In genomic region chr15:89751748-89752147, GRCh38 we compare ENCODE assay signal across 2 cellular contexts.
A peak's percentile ranks its signal among the peaks of the same experiment; 100 is the strongest.
TF ChIP-seq lines count a peak whose summit lies in the region.

No MANE protein-coding gene starts in this region.

TF ChIP-seq in GM23338, 12 proteins besides CTCF, POLR2A, EP300 and RAD21:
- TF ChIP-seq JUNB (IDR thresholded peaks at IDR 0.05; ENCODE audit: unreplicated experiment) = no peak
- TF ChIP-seq EZH2 (IDR thresholded peaks at IDR 0.05; ENCODE audit: low read depth, unreplicated experiment) = peak; percentile 13
- no peak for TF ChIP-seq POLR2AphosphoS5 (IDR thresholded peaks at IDR 0.05; ENCODE audit: low read depth)
TF ChIP-seq in GM23338: peak in this region for 1.

TF ChIP-seq in GM12878, 131 proteins besides CTCF, POLR2A, EP300 and RAD21:
- TF ChIP-seq IRF5 (IDR thresholded peaks at IDR 0.05; ENCODE audit: borderline replicate concordance) (no peak), ETV6 (conservative IDR thresholded peaks at IDR 0.05 in 1 of 2, IDR thresholded peaks at IDR 0.05 in 1 of 2; ENCODE audit: borderline replicate concordance in 1 of 2, low read depth in 1 of 2) (no peak), HCFC1 (IDR thresholded peaks at IDR 0.05; ENCODE audit: low read length) (no peak), E2F8 (IDR thresholded peaks at IDR 0.05; ENCODE audit: low read depth, partially characterized antibody) (no peak), IKZF2 (IDR thresholded peaks at IDR 0.05) (no peak), ZNF217 (IDR thresholded peaks at IDR 0.05) (no peak), STAT1 (conservative IDR thresholded peaks at IDR 0.05) (no peak), PBX3 (IDR thresholded peaks at IDR 0.05; ENCODE audit: insufficient replicate concordance, low read depth, low read length) (no peak), RBBP5 (conservative IDR thresholded peaks at IDR 0.05) (no peak)
